8 cellular contexts compared by ENCODE assay signal in genomic region chr17:81701288-81702071, GRCh38. TPM values are rescaled to one million over a fixed set of nuclear protein-coding genes. Genes with fewer than 3 reads are reported as not detected.
A peak's percentile ranks its signal among the peaks of the same experiment; 100 is the strongest.
DNase-seq lines count a peak whose midpoint lies in the region; ATAC-seq and TF ChIP-seq lines count a peak whose summit lies in the region.

No MANE protein-coding gene starts in this region.

- peak; percentile 7 for DNase-seq in stimulated activated naive CD4-positive, alpha-beta T cell treated with Interleukin-2 at 50 U/mL for 16 hours (lab: John Stamatoyannopoulos, UW)
- no peak for DNase-seq in stimulated activated naive CD4-positive, alpha-beta T cell (lab: John Stamatoyannopoulos, UW)
- DNase-seq in kidney epithelial cell (ENCODE audit: low read depth) (no peak), NCI-H524 treated with DMSO at 0.1 percent for 48 hours (lab: John Stamatoyannopoulos, UW) (no peak)

- H3K27me3 ChIP-seq in kidney epithelial cell (ENCODE audit: control insufficient read depth, insufficient read depth, low read length): no peaks in the 10 kb centered on the region

- TF ChIP-seq CTCF in WI38 (IDR thresholded peaks at IDR 0.05; ENCODE audit: low read depth, low read length): no peak
- TF ChIP-seq CTCF in kidney epithelial cell (IDR thresholded peaks at IDR 0.05; ENCODE audit: insufficient read depth, low read length, poor library complexity, severe bottlenecking): no peak

- peak overlapping the region; percentile 93 for H3K4me3 ChIP-seq in WI38 (ENCODE audit: low read depth, low read length)
- peak overlapping the region; percentile 91 for H3K4me3 ChIP-seq in kidney epithelial cell (ENCODE audit: low read depth, low read length)

- peaks cover 6% of the 10 kb centered on the region for H3K36me3 ChIP-seq in kidney epithelial cell (ENCODE audit: control insufficient read depth, insufficient read depth, low read length)

- ATAC-seq in HG03432 (IDR thresholded peaks at IDR 0.05; ENCODE audit: unreplicated experiment) (no peak), GM21526 (IDR thresholded peaks at IDR 0.05; ENCODE audit: low FRiP score, unreplicated experiment) (no peak), HG03095 (IDR thresholded peaks at IDR 0.05; ENCODE audit: unreplicated experiment) (no peak)

RNA-seq across cellular contexts. Expression of gene MRPL12, which starts 1.7 kb away (rescaled TPM):
- 66.1 and 70.5 TPM in 2 replicates for total RNA-seq in kidney epithelial cell

RNA-seq across cellular contexts. Expression of gene SLC25A10, which starts 10.6 kb away (rescaled TPM):
- 23.7 and 27.8 TPM in 2 replicates for total RNA-seq in kidney epithelial cell

RNA-seq across cellular contexts. Expression of gene HGS, which starts 17.7 kb away (rescaled TPM):
- total RNA-seq in kidney epithelial cell: 215 and 239 TPM in 2 replicates

RNA-seq across cellular contexts. Expression of gene ARL16, which starts 17.9 kb away (rescaled TPM):
- 58.9 and 67.1 TPM in 2 replicates for total RNA-seq in kidney epithelial cell

RNA-seq across cellular contexts. Expression of gene CCDC137, which starts 34.9 kb away (rescaled TPM):
- 22.0 and 25.6 TPM in 2 replicates for total RNA-seq in kidney epithelial cell
